In the genomic region with DNA sequence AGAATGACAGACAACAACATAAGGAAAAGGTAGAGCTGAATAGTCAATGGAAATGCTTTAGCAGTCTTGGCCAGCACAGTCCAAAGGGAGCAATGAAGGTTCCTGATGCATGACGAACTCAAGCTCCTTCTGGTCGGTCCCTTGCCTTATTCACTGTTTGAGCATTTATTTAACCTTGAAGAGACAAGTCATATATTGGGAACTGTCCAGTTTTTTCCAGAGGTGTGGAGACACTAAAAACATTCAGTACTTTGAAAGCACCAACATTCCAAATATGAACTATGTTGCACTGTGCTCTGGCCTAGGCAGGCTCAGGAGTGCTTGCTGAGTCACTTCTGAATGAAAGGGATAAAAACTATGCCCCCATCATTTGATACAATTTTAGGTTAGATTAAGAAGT, we compare ENCODE assay signal across 22 cellular contexts.
DNase-seq lines count a peak whose midpoint lies in the region; ATAC-seq and TF ChIP-seq lines count a peak whose summit lies in the region.
"Had no signal": no experiment of that assay in that cellular context is flagged by ENCODE, and none has a peak within 500 bp of the region (broad histone marks: within the 10 kb centered on the region; RNA-seq: fewer than 3 reads in every experiment).

No MANE protein-coding gene starts in this region.

- DNase-seq in M059J (ENCODE audit: low read depth) (peak; percentile 46), fibroblast of the aortic adventitia (ENCODE audit: low read depth) (peak; percentile 54), progenitor cell of endocrine pancreas (ENCODE audit: low spot score, unreplicated experiment) (no peak), superior temporal gyrus (ENCODE audit: extremely low spot score) (no peak), Right ventricle myocardium inferior (ENCODE audit: missing footprints) (no peak)
- DNase-seq in activated CD8-positive, alpha-beta memory T cell treated with anti-CD3 and anti-CD28 coated beads for 24 hours: no peak
- DNase-seq: Calu3; CD8-positive, alpha-beta T cell; DMS53; EL; Kasumi-1; MM.1S; NCI-H1092; NCI-H1436 treated with DMSO at 0.1 percent for 48 hours; NCI-H2029; NCI-H345; NCI-H524 treated with DMSO at 0.1 percent for 48 hours; PC-9; SJCRH30 had no signal

- H3K4me1 Mint-ChIP-seq in progenitor cell of endocrine pancreas (ENCODE audit: low read depth): peaks cover 31% of the 10 kb centered on the region
- H3K4me1 Mint-ChIP-seq: IgD-negative memory B cell had no signal

- intact Hi-C loops in Right ventricle myocardium inferior (cut with DNase I): no loop called here

- H3K27me3 Mint-ChIP-seq in progenitor cell of endocrine pancreas: no peaks in the 10 kb centered on the region
- H3K27me3 Mint-ChIP-seq: IgD-negative memory B cell had no signal

- no peak overlapping the region for H3K4me3 Mint-ChIP-seq in progenitor cell of endocrine pancreas (ENCODE audit: low read depth)
- H3K4me3 Mint-ChIP-seq: CD8-positive, alpha-beta T cell; IgD-negative memory B cell had no signal

- H3K27ac Mint-ChIP-seq in progenitor cell of endocrine pancreas: peak overlapping the region; percentile 41
- H3K27ac Mint-ChIP-seq: CD8-positive, alpha-beta T cell; IgD-negative memory B cell had no signal

- TF ChIP-seq CTCF in fibroblast of the aortic adventitia (IDR thresholded peaks at IDR 0.05; ENCODE audit: insufficient read depth, low read length) (no peak), progenitor cell of endocrine pancreas (IDR thresholded peaks at IDR 0.05; ENCODE audit: unreplicated experiment) (no peak)

- no peak overlapping the region for H3K4me3 ChIP-seq in fibroblast of the aortic adventitia (ENCODE audit: low read depth, low read length)
- H3K4me3 ChIP-seq: BLaER1 treated with 17β-estradiol and CSF1 and Interleukin-3, amounts not matched to agents 10 nM and 100 nM; PC-9; SJCRH30 had no signal

- peaks cover 3% of the 10 kb centered on the region for H3K9me3 Mint-ChIP-seq in progenitor cell of endocrine pancreas (ENCODE audit: low read depth)
- H3K9me3 Mint-ChIP-seq: CD8-positive, alpha-beta T cell; IgD-negative memory B cell had no signal

- peaks cover 12% of the 10 kb centered on the region for H3K36me3 Mint-ChIP-seq in progenitor cell of endocrine pancreas (ENCODE audit: insufficient read depth)
- H3K36me3 Mint-ChIP-seq: CD8-positive, alpha-beta T cell; IgD-negative memory B cell had no signal

- ATAC-seq in HG03280 (IDR thresholded peaks at IDR 0.05; ENCODE audit: unreplicated experiment) (no peak), Right ventricle myocardium inferior (no peak)
- ATAC-seq: CD8-positive, alpha-beta T cell had no signal

Comparison
In these comparisons a context has a peak if more than half of its experiments do, and no peak if none do; other contexts are left out.
1. DNase-seq: peak in M059J (single experiment) and fibroblast of the aortic adventitia (single experiment); none in progenitor cell of endocrine pancreas (single experiment), superior temporal gyrus (single experiment), activated CD8-positive, alpha-beta memory T cell treated with anti-CD3 and anti-CD28 coated beads for 24 hours (single experiment) and Right ventricle myocardium inferior (single experiment).